ENCODE assay signal across 9 cellular contexts in genomic region chr2:172704072-172704936, GRCh38. TPM values are rescaled to one million over a fixed set of nuclear protein-coding genes. Genes with fewer than 3 reads are reported as not detected.
DNase-seq lines count a peak whose midpoint lies in the region; ATAC-seq, FAIRE-seq and TF ChIP-seq lines count a peak whose summit lies in the region.
"Had no signal": no experiment of that assay in that cellular context is flagged by ENCODE, and none has a peak within 500 bp of the region (broad histone marks: within the 10 kb centered on the region; RNA-seq: fewer than 3 reads in every experiment).

No MANE protein-coding gene starts in this region.

- peaks cover 15 to 28% of the 10 kb centered on the region in 2 donors for H3K27me3 Mint-ChIP-seq in CD4-positive, alpha-beta memory T cell

- no peaks in the 10 kb centered on the region for H3K27me3 ChIP-seq in testis
- H3K27me3 ChIP-seq in CD4-positive, alpha-beta memory T cell (ENCODE audit: insufficient read depth, low read length) = no peaks in the 10 kb centered on the region

- DNase-seq in AG09319 (ENCODE audit: extremely low read depth, low read depth) = no peak
- DNase-seq in H54 (ENCODE audit: insufficient read length, low spot score) = peak; percentile 17
- peak; percentile 14 for DNase-seq in OCI-LY7 (ENCODE audit: low spot score)
- peak; percentile 44 for DNase-seq in fibroblast of pulmonary artery (ENCODE audit: low read depth)
- DNase-seq in testis = no peak
- no peak for DNase-seq in NCI-H187 (lab: John Stamatoyannopoulos, UW)
- no peak for DNase-seq in CD4-positive, alpha-beta memory T cell

- H3K27ac Mint-ChIP-seq in CD4-positive, alpha-beta memory T cell = no peak overlapping the region

- ATAC-seq in HG03139 (IDR thresholded peaks at IDR 0.05; ENCODE audit: unreplicated experiment) = no peak

- peak; percentile 38 for FAIRE-seq in H54 (lab: Jason Lieb, UNC)

- TF ChIP-seq CTCF in AG09319 (IDR thresholded peaks at IDR 0.05; ENCODE audit: low read depth, low read length) (peak; percentile 41), OCI-LY7 (conservative IDR thresholded peaks at IDR 0.05; ENCODE audit: low read length) (peak; percentile 77), fibroblast of pulmonary artery (IDR thresholded peaks at IDR 0.05; ENCODE audit: low read length, missing control alignments) (peak; percentile 57), testis (IDR thresholded peaks at IDR 0.05) (peak in 2 of 3 experiments; percentile 9 to 40)

- CTCF ChIA-PET in OCI-LY7 (lab: Charles Lee; ENCODE audit: unreplicated experiment) = no interaction called here
- CTCF ChIA-PET in CD4-positive, alpha-beta memory T cell (lab: Charles Lee; ENCODE audit: partially characterized antibody) = no interaction called here

- H3K9me3 ChIP-seq in OCI-LY7 (ENCODE audit: low read length) (no peaks in the 10 kb centered on the region), testis (no peaks in the 10 kb centered on the region)
- no peaks in the 10 kb centered on the region for H3K9me3 ChIP-seq in CD4-positive, alpha-beta memory T cell (ENCODE audit: control insufficient read depth in 1 of 2, low read length in 2 of 2)

- 82% methylated on average over 11 of the region's 11 CpGs for WGBS in testis, 2 donors

- H3K36me3 Mint-ChIP-seq in CD4-positive, alpha-beta memory T cell = no peaks in the 10 kb centered on the region

- H3K4me1 ChIP-seq in OCI-LY7 (ENCODE audit: insufficient read depth, low read length, poor library complexity, severe bottlenecking) = no peaks in the 10 kb centered on the region
- no peaks in the 10 kb centered on the region for H3K4me1 ChIP-seq in testis
- H3K4me1 ChIP-seq in CD4-positive, alpha-beta memory T cell (ENCODE audit: insufficient read depth, low read length) = no peaks in the 10 kb centered on the region

- no peak overlapping the region for H3K27ac ChIP-seq in OCI-LY7 (ENCODE audit: low read depth, low read length, poor library complexity, severe bottlenecking)
- H3K27ac ChIP-seq in testis = no peak overlapping the region
- H3K27ac ChIP-seq in CD4-positive, alpha-beta memory T cell (ENCODE audit: low read depth, low read length) = no peak overlapping the region

- intact Hi-C loops in OCI-LY7 (cut with micrococcal nuclease; ENCODE audit: unreplicated experiment) (no loop called here), testis (cut with DNase I; ENCODE audit: low total_unique reads) (loop anchor here (10.0 kb wide), 1 partner anchor 90 kb away; no protein-coding TSS in a partner anchor)
- intact Hi-C loops in CD4-positive, alpha-beta memory T cell (cut with micrococcal nuclease) = no loop called here

- no peaks in the 10 kb centered on the region for H4K20me1 ChIP-seq in OCI-LY7 (ENCODE audit: insufficient read depth, low read length)

- H3K4me3 Mint-ChIP-seq in CD4-positive, alpha-beta memory T cell = no peak overlapping the region
- H3K4me3 Mint-ChIP-seq: central memory CD8-positive, alpha-beta T cell had no signal

- no peaks in the 10 kb centered on the region for H3K79me2 ChIP-seq in OCI-LY7 (ENCODE audit: insufficient read depth, low read depth, low read length)

- TF ChIP-seq POLR2A in H54 (IDR thresholded peaks at IDR 0.05; ENCODE audit: low read depth, low read length) (no peak), testis (IDR thresholded peaks at IDR 0.05) (no peak)

- no peaks in the 10 kb centered on the region for H3K9me2 ChIP-seq in OCI-LY7 (ENCODE audit: insufficient read depth, low read length)

- H3K36me3 ChIP-seq in OCI-LY7 (ENCODE audit: insufficient read depth, low read length) (no peaks in the 10 kb centered on the region), testis (ENCODE audit: low read depth, missing control alignments) (no peaks in the 10 kb centered on the region)
- H3K36me3 ChIP-seq in CD4-positive, alpha-beta memory T cell (ENCODE audit: insufficient read depth, low read length) = no peaks in the 10 kb centered on the region

- no peak overlapping the region for H2AFZ ChIP-seq in OCI-LY7 (ENCODE audit: low read length)

- BruUV-seq in OCI-LY7 (replicated peaks; lab: Mats Ljungman, UMichigan) = no TSS peak

- H3K4me3 ChIP-seq in OCI-LY7 (ENCODE audit: low read depth, low read length, poor library complexity, severe bottlenecking) (no peak overlapping the region), fibroblast of pulmonary artery (replicated peaks; ENCODE audit: low read depth, low read length) (no peak overlapping the region), testis (no peak overlapping the region)
- no peak overlapping the region for H3K4me3 ChIP-seq in CD4-positive, alpha-beta memory T cell (ENCODE audit: low read length in 2 of 2)

- H3K9me3 Mint-ChIP-seq in CD4-positive, alpha-beta memory T cell = peaks cover 0 to 2% (median 0%) of the 10 kb centered on the region in 8 donors
- H3K9me3 Mint-ChIP-seq: central memory CD8-positive, alpha-beta T cell had no signal

- H3K4me2 ChIP-seq in OCI-LY7 (ENCODE audit: low read length) = no peak overlapping the region

- POLR2A ChIA-PET in OCI-LY7 (lab: Charles Lee) = no interaction called here
- POLR2A ChIA-PET in CD4-positive, alpha-beta memory T cell (lab: Charles Lee; ENCODE audit: partially characterized antibody) = no interaction called here

- H3K4me1 Mint-ChIP-seq in CD4-positive, alpha-beta memory T cell = no peaks in the 10 kb centered on the region
- H3K4me1 Mint-ChIP-seq: central memory CD8-positive, alpha-beta T cell had no signal

RNA-seq across cellular contexts. Expression of gene RAPGEF4, which starts 31.3 kb away (rescaled TPM):
- total RNA-seq in OCI-LY7 (2014; rRNA removed; shearing (Covaris generic)) = 0.05 and 0.22 TPM in 2 replicates
- total RNA-seq in OCI-LY7 (2022) (0.46 and 0.55 TPM in 2 replicates), testis (10 to 100 TPM; 22.5 to 42.6 TPM)
- polyA plus RNA-seq in testis (ENCODE audit: insufficient read depth, low read depth, low replicate concordance) = 14.3 TPM
- total RNA-seq in CD4-positive, alpha-beta memory T cell = not detected
- polyA plus RNA-seq in CD4-positive, alpha-beta memory T cell = not detected

Comparison
In these comparisons a context has a peak if more than half of its experiments do, and no peak if none do; other contexts are left out.
1. DNase-seq: peak in H54 (single experiment), OCI-LY7 (single experiment) and fibroblast of pulmonary artery (single experiment); none in AG09319 (single experiment), testis (single experiment), NCI-H187 (0 of 2) and CD4-positive, alpha-beta memory T cell (0 of 5).
2. CTCF ChIP-seq: peak in every context shown above with its lines; median percentile 77 in OCI-LY7; 57 in fibroblast of pulmonary artery; 41 in AG09319; 24 in testis.
3. RNA of gene RAPGEF4, which starts 31.3 kb away (total RNA-seq): 22.5 to 42.6 TPM in testis; 0.05 to 0.55 TPM in OCI-LY7 and not detected in CD4-positive, alpha-beta memory T cell; every median in the first group is over 10 times any median in the second.